In the genomic region with DNA sequence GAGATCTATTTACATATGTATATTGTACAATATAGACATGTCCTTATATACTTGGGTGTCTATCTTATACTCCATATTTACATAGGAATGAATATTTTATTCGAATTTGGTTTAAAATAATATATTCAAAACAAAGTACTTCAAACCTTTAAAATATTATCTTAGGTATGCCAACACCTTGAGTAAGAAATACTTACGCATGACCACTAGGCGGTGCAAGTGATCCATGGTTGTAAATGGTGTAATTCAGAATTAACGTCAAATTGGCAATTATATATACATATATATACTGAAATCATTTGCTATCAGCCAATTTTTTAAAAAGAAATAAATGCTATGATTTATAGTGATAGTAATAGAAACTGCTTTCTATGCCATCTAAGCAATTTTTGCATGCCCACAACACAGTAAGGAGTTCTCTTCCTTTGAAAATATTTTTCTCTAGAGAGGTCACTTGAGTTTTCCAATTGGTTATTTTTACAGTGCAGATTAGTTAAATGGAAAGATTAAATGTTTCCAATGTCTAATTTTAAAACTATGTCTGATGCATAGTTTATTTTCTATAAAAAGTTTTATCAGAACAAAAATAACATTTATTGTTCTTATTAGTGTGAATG, we compare ENCODE assay signal across 8 cellular contexts. TPM values are rescaled to one million over a fixed set of nuclear protein-coding genes. Genes with fewer than 3 reads are reported as not detected.
DNase-seq lines count a peak whose midpoint lies in the region; ATAC-seq, FAIRE-seq and TF ChIP-seq lines count a peak whose summit lies in the region.

No MANE protein-coding gene starts in this region.

- BruUV-seq in HepG2 (replicated peaks; lab: Mats Ljungman, UMichigan) = no TSS peak

- no peaks in the 10 kb centered on the region for H4K20me1 ChIP-seq in HepG2 (ENCODE audit: insufficient read depth, low read length)

- H3K79me2 ChIP-seq in HepG2 (ENCODE audit: insufficient read depth, low read length) = no peaks in the 10 kb centered on the region

- DNase-seq in left ventricle myocardium inferior = no peak
- no peak for DNase-seq in Right ventricle myocardium inferior (ENCODE audit: missing footprints)
- peak; percentile 38 for DNase-seq in SK-N-DZ (ENCODE audit: low spot score)
- peak; percentile 68 for DNase-seq in astrocyte of the hippocampus (ENCODE audit: low read depth, low spot score)
- peak; percentile 48 for DNase-seq in HepG2 (ENCODE audit: low spot score)
- peak; percentile 17 for DNase-seq in stimulated activated CD8-positive, alpha-beta memory T cell treated with anti-CD3 and anti-CD28 coated beads, Interleukin-4, amount 100 ng/mL, for 24 hours (ENCODE audit: low read depth)
- no peak for DNase-seq in posterior vena cava (ENCODE audit: low spot score)

- no peak for TF ChIP-seq EP300 in Ishikawa (IDR thresholded peaks at IDR 0.05; ENCODE audit: borderline replicate concordance)
- TF ChIP-seq EP300 in HepG2 (IDR thresholded peaks at IDR 0.05; ENCODE audit: low read depth in 2 of 2, low read length in 2 of 2) = no peak
- TF ChIP-seq EP300 in HepG2 (CRISPR knock-in tag; IDR thresholded peaks at IDR 0.05; ENCODE audit: borderline replicate concordance) = no peak

- intact Hi-C loops in left ventricle myocardium inferior (cut with micrococcal nuclease) (no loop called here), Right ventricle myocardium inferior (cut with DNase I) (no loop called here), HepG2 (cut with micrococcal nuclease; ENCODE audit: unreplicated experiment) (loop anchor here (1.0 to 5.0 kb wide), 3 partner anchors 688 to 1756 kb away; no protein-coding TSS in a partner anchor), posterior vena cava (cut with DNase I) (no loop called here)

- H3K27me3 ChIP-seq in left ventricle myocardium inferior (ENCODE audit: low read depth) (peaks cover 3% of the 10 kb centered on the region), HepG2 (ENCODE audit: control insufficient read depth in 1 of 2, insufficient read depth in 2 of 2, low read length in 2 of 2) (no peaks in the 10 kb centered on the region)

- peak; percentile 75 for TF ChIP-seq CTCF in left ventricle myocardium inferior (IDR thresholded peaks at IDR 0.05; ENCODE audit: borderline replicate concordance)
- TF ChIP-seq CTCF in HepG2 (CRISPR knock-in tag; IDR thresholded peaks at IDR 0.05) = peak; percentile 74

- no peak for TF ChIP-seq POLR2A in HepG2 (IDR thresholded peaks at IDR 0.05; ENCODE audit: insufficient read depth in 1 of 2, low read depth in 2 of 2, low read length in 2 of 2)

- FAIRE-seq in HepG2 (lab: Jason Lieb, UNC) = no peak

- CTCF ChIA-PET in HepG2 (lab: Yijun Ruan, JAX; ENCODE audit: low intra/inter-chr PET ratio, low total read pairs) = interaction anchor here (0.7 to 1.7 kb wide), 3 partner anchors 93 to 688 kb away, joined by 3 to 5 read pairs (median 4); no protein-coding TSS in a partner anchor

- in situ Hi-C loops in HepG2 (cut with HindIII; ENCODE audit: extremely low pct_ligation_motif_present, low pct_unique_long_range_greater_than_20kb) = loop anchor here (10.0 kb wide), 1 partner anchor 1568 kb away; no protein-coding TSS in a partner anchor

- H2AFZ ChIP-seq in HepG2 (ENCODE audit: low read length) = no peak overlapping the region

- H3K4me3 ChIP-seq in left ventricle myocardium inferior (no peak overlapping the region), HepG2 (replicated peaks in 1 of 3; ENCODE audit: insufficient read depth in 1 of 3, low read depth in 2 of 3, low read length in 3 of 3) (no peak overlapping the region)

- H3K4me2 ChIP-seq in HepG2 (ENCODE audit: low read depth, low read length) = no peak overlapping the region

- H3K27ac ChIP-seq in left ventricle myocardium inferior (replicated peaks) (no peak overlapping the region), HepG2 (ENCODE audit: extremely low read length, insufficient read depth, low read length) (no peak overlapping the region)

- H3K36me3 ChIP-seq in left ventricle myocardium inferior (no peaks in the 10 kb centered on the region), HepG2 (replicated peaks in 1 of 2; ENCODE audit: control insufficient read depth in 1 of 2, insufficient read depth in 2 of 2, low read length in 2 of 2) (no peaks in the 10 kb centered on the region)

- H3K4me1 ChIP-seq in left ventricle myocardium inferior (no peaks in the 10 kb centered on the region), HepG2 (ENCODE audit: insufficient read depth, low read length) (peaks cover 26% of the 10 kb centered on the region)

- TF ChIP-seq RAD21 in Ishikawa (IDR thresholded peaks at IDR 0.05; ENCODE audit: low read depth) = peak; percentile 84
- TF ChIP-seq RAD21 in HepG2 (CRISPR knock-in tag; IDR thresholded peaks at IDR 0.05) = 0 out of 2 replicates have a peak, but pooled peaks have one; percentile 30

- H3K9ac ChIP-seq in HepG2 (ENCODE audit: insufficient read depth, low read depth, low read length) = no peak overlapping the region

- POLR2A ChIA-PET in HepG2 (lab: Yijun Ruan, JAX) = no interaction called here

- WGBS in HepG2 (ENCODE audit: low lambda C conversion rate) = under 1% methylated on average over 4 of the region's 4 CpGs

- no peaks in the 10 kb centered on the region for H3K9me3 ChIP-seq in left ventricle myocardium inferior (replicated peaks)
- H3K9me3 ChIP-seq in HepG2 (ENCODE audit: low read length) = no peaks in the 10 kb centered on the region

- ATAC-seq in Right ventricle myocardium inferior = no peak
- peak; percentile 40; the same call in 1 of the 3 replicates for ATAC-seq in HepG2

TF ChIP-seq in Ishikawa, 13 proteins besides CTCF, POLR2A, EP300 and RAD21 (continues in another document):
- TF ChIP-seq EGR1 (IDR thresholded peaks at IDR 0.05) (no peak), MAX (IDR thresholded peaks at IDR 0.05) (no peak), YY1 (IDR thresholded peaks at IDR 0.05; ENCODE audit: low read depth) (no peak), FOXM1 (IDR thresholded peaks at IDR 0.05; ENCODE audit: borderline replicate concordance, low read depth) (no peak), ZBTB7A (IDR thresholded peaks at IDR 0.05; ENCODE audit: low read depth) (no peak), TEAD4 (IDR thresholded peaks at IDR 0.05) (no peak), TCF12 (IDR thresholded peaks at IDR 0.05; ENCODE audit: low read depth) (no peak), NFIC (IDR thresholded peaks at IDR 0.05) (no peak)

TF ChIP-seq in HepG2, 621 proteins besides CTCF, POLR2A, EP300 and RAD21 (continues in another document):
- no peak for TF ChIP-seq SP4 (CRISPR knock-in tag; IDR thresholded peaks at IDR 0.05)
- TF ChIP-seq TBX2 (CRISPR knock-in tag; IDR thresholded peaks at IDR 0.05; ENCODE audit: borderline replicate concordance) = no peak
- TF ChIP-seq STAG1 (CRISPR knock-in tag; IDR thresholded peaks at IDR 0.05) = peak; percentile 86
- TF ChIP-seq GATAD2A (CRISPR knock-in tag; IDR thresholded peaks at IDR 0.05) = peak; percentile 13; the same call in 1 of the 2 replicates
- TF ChIP-seq ZBTB34 (CRISPR knock-in tag; IDR thresholded peaks at IDR 0.05) = no peak
- TF ChIP-seq ZNF333 (CRISPR knock-in tag; IDR thresholded peaks at IDR 0.05; ENCODE audit: borderline replicate concordance) = no peak
- TF ChIP-seq ZMYM3 (CRISPR knock-in tag; IDR thresholded peaks at IDR 0.05) = no peak
- TF ChIP-seq ZNF781 (CRISPR knock-in tag; IDR thresholded peaks at IDR 0.05; ENCODE audit: borderline replicate concordance, not compliant biosample characterization) = no peak
- TF ChIP-seq ZNF552 (CRISPR knock-in tag; IDR thresholded peaks at IDR 0.05; ENCODE audit: borderline replicate concordance) = no peak
- 0 out of 2 replicates have a peak, but pooled peaks have one; percentile 43 for TF ChIP-seq SP140L (CRISPR knock-in tag; IDR thresholded peaks at IDR 0.05; ENCODE audit: borderline replicate concordance)
- TF ChIP-seq SMC3 (IDR thresholded peaks at IDR 0.05; ENCODE audit: low read length) = peak; percentile 43; the same call in 1 of the 2 replicates

RNA-seq across cellular contexts. Expression of gene SPAG16, which starts 37.5 kb away (rescaled TPM):
- total RNA-seq in left ventricle myocardium inferior = 20.6 TPM
- 16.6 TPM for total RNA-seq in Right ventricle myocardium inferior
- polyA plus RNA-seq in SK-N-DZ (2014; cell fraction: cytosol; rRNA removed) = 21.1 and 24.3 TPM in 2 replicates
- polyA plus RNA-seq in SK-N-DZ (2014; cell fraction: nucleus; rRNA removed) = 17.9 and 25.6 TPM in 2 replicates
- 22.3 and 26.5 TPM in 2 replicates for total RNA-seq in HepG2 (2016; rRNA removed; fragmentation: Illumina TruSeq; extraction: Trizol)
- 123 and 142 TPM in 2 replicates for total RNA-seq in HepG2 (2016; cell fraction: cytosol; rRNA removed; fragmentation: Illumina TruSeq; extraction: Trizol; ENCODE audit: low read depth)
- 24.8 and 24.9 TPM in 2 replicates for total RNA-seq in HepG2 (2016; cell fraction: insoluble cytoplasmic fraction; rRNA removed; fragmentation: Illumina TruSeq; extraction: Trizol)
- total RNA-seq in HepG2 (2016; cell fraction: membrane; rRNA removed; fragmentation: Illumina TruSeq; extraction: Trizol) = 41.1 and 45.7 TPM in 2 replicates
- total RNA-seq in HepG2 (2016; cell fraction: nucleus; rRNA removed; fragmentation: Illumina TruSeq; extraction: Trizol) = 21.2 and 24.6 TPM in 2 replicates
- 7.6 and 9.6 TPM in 2 replicates for polyA plus RNA-seq in HepG2 (2011; rRNA removed)
- 8.1 and 9.2 TPM in 2 replicates for polyA plus RNA-seq in HepG2 (2011; cell fraction: cytosol; rRNA removed)
- polyA plus RNA-seq in HepG2 (2011; cell fraction: nucleus; rRNA removed) = 4.7 and 6.1 TPM in 2 replicates
- 10.5 and 15.9 TPM in 2 replicates for polyA plus RNA-seq in HepG2 (2012)
- 7.2 and 9.7 TPM in 2 replicates for polyA plus RNA-seq in HepG2 (2016; cell fraction: cytosol; fragmentation: Illumina TruSeq; extraction: Trizol; ENCODE audit: low read depth)
- polyA plus RNA-seq in HepG2 (2016; cell fraction: insoluble cytoplasmic fraction; fragmentation: Illumina TruSeq; extraction: Trizol; ENCODE audit: low read depth) = 25.7 and 30.8 TPM in 2 replicates
- polyA plus RNA-seq in HepG2 (2016; cell fraction: membrane; fragmentation: Illumina TruSeq; extraction: Trizol; ENCODE audit: low read depth) = 11.7 and 12.5 TPM in 2 replicates
- polyA plus RNA-seq in HepG2 (2016; cell fraction: nucleus; fragmentation: Illumina TruSeq; extraction: Trizol; ENCODE audit: insufficient read depth, low read depth) = 23.4 and 24.3 TPM in 2 replicates
- polyA minus RNA-seq in HepG2 (2011; rRNA and poly(A)+ RNA removed; ENCODE audit: low replicate concordance) = 1.3 and 3.1 TPM in 2 replicates
- 10.3 and 11.1 TPM in 2 replicates for polyA minus RNA-seq in HepG2 (2011; cell fraction: cytosol; rRNA and poly(A)+ RNA removed)
- polyA minus RNA-seq in HepG2 (2011; cell fraction: nucleus; rRNA and poly(A)+ RNA removed) = 21.1 and 29.0 TPM in 2 replicates
- total RNA-seq in posterior vena cava = 10 to 100 TPM; 23.0 to 28.8 TPM

Comparison
In these comparisons a context has a peak if more than half of its experiments do, and no peak if none do; other contexts are left out.
1. DNase-seq: peak in SK-N-DZ (single experiment), astrocyte of the hippocampus (single experiment), HepG2 (single experiment) and stimulated activated CD8-positive, alpha-beta memory T cell treated with anti-CD3 and anti-CD28 coated beads, Interleukin-4, amount 100 ng/mL, for 24 hours (single experiment); none in left ventricle myocardium inferior (single experiment), Right ventricle myocardium inferior (single experiment) and posterior vena cava (single experiment).